In the genomic region with DNA sequence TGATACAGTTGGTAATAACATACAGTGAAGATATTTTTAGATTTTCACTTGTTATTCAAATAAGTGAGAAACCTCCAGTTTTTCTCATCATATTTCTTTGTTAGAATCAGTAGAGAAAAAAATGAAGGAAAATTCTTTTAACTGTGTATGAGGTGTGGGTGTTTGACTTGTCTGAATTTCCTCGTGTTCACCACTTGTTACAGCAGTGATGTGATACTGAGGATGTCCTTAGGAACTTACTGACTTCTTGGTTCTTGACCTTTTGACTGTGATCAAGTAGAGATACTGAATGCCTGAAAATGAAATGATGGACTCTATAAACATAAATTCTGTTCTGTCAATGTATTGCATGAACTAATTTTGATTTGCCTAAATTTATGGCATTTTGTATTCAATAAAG, we compare ENCODE assay signal across 20 cellular contexts. TPM values are rescaled to one million over a fixed set of nuclear protein-coding genes. Genes with fewer than 3 reads are reported as not detected.
DNase-seq lines count a peak whose midpoint lies in the region; ATAC-seq and TF ChIP-seq lines count a peak whose summit lies in the region.
"Had no signal": no experiment of that assay in that cellular context is flagged by ENCODE, and none has a peak within 500 bp of the region (broad histone marks: within the 10 kb centered on the region; RNA-seq: fewer than 3 reads in every experiment).

No MANE protein-coding gene starts in this region.

- no peak overlapping the region for H3K9ac ChIP-seq in Loucy (ENCODE audit: low read depth, low read length, poor library complexity, severe bottlenecking)
- H3K9ac ChIP-seq: BLaER1 had no signal

- peak overlapping the region; percentile 84 for H3K4me2 ChIP-seq in Loucy (ENCODE audit: low read depth, low read length, poor library complexity, severe bottlenecking)
- H3K4me2 ChIP-seq: BLaER1 had no signal

- TF ChIP-seq CTCF in cardiac muscle cell (IDR thresholded peaks at IDR 0.05; ENCODE audit: low read depth, low read length) (no peak), heart left ventricle (IDR thresholded peaks at IDR 0.05) (no peak), Loucy (conservative IDR thresholded peaks at IDR 0.05; ENCODE audit: low read length) (no peak), VCaP (conservative IDR thresholded peaks at IDR 0.05) (no peak)

- H3K27ac ChIP-seq in cardiac muscle cell, result peak overlapping the region; percentile 80
- no peak overlapping the region for H3K27ac ChIP-seq in heart left ventricle
- H3K27ac ChIP-seq in VCaP, result peak overlapping the region; percentile 41; the same call in 1 of the 2 replicates
- H3K27ac ChIP-seq: BLaER1, RWPE1, SJCRH30 had no signal

- no peaks in the 10 kb centered on the region for H3K27me3 ChIP-seq in cardiac muscle cell
- H3K27me3 ChIP-seq in heart left ventricle, result no peaks in the 10 kb centered on the region
- no peaks in the 10 kb centered on the region for H3K27me3 ChIP-seq in Loucy (ENCODE audit: insufficient read depth, low read length, poor library complexity, severe bottlenecking)
- H3K27me3 ChIP-seq: SJCRH30 had no signal

- H3K4me3 ChIP-seq in cardiac muscle cell, result no peak overlapping the region
- H3K4me3 ChIP-seq in heart left ventricle, result no peak overlapping the region
- peak overlapping the region; percentile 79 for H3K4me3 ChIP-seq in Loucy (ENCODE audit: low read length, poor library complexity, severe bottlenecking)
- H3K4me3 ChIP-seq: BLaER1, HAP-1, SJCRH30 had no signal

- peaks cover 77% of the 10 kb centered on the region for H4K20me1 ChIP-seq in Loucy (ENCODE audit: insufficient read depth, low read length, poor library complexity, severe bottlenecking)

- no peak overlapping the region for H2AFZ ChIP-seq in Loucy (ENCODE audit: low read length)

- intact Hi-C loops in heart left ventricle (cut with DNase I), result loop anchor here in 2 of 10 donors (10.0 kb wide), 3 partner anchors 67 to 203 kb away; no protein-coding TSS in a partner anchor

- 69 to 75% (median 72%) methylated on average over 1 of the region's 1 CpG for WGBS in heart left ventricle, 4 donors

- no peaks in the 10 kb centered on the region for H3F3A ChIP-seq in Loucy (ENCODE audit: low read depth)

- H3K4me1 ChIP-seq in cardiac muscle cell (ENCODE audit: low read depth) (peaks cover 90% of the 10 kb centered on the region), heart left ventricle (peaks cover 5 to 83% (median 40%) of the 10 kb centered on the region in 12 donors), Loucy (ENCODE audit: insufficient read depth, low read length, poor library complexity, severe bottlenecking) (peaks cover 94% of the 10 kb centered on the region)

- H3K9me2 ChIP-seq in Loucy (replicated peaks; ENCODE audit: low read depth, low read length), result no peaks in the 10 kb centered on the region

- no peak for DNase-seq in cardiac muscle cell (ENCODE audit: low read depth in 1 of 2, low spot score in 1 of 2)
- DNase-seq in heart left ventricle, result no peak
- DNase-seq in pons (ENCODE audit: low spot score), result peak; percentile 20
- no peak for DNase-seq in cortex of kidney (lab: John Stamatoyannopoulos, UW)
- DNase-seq in anterior cingulate cortex (lab: John Stamatoyannopoulos, UW), result no peak
- no peak for DNase-seq in SW480 (ENCODE audit: low spot score)
- DNase-seq: CD8-positive, alpha-beta T cell; DMS79 treated with DMSO at 0.1 percent for 48 hours; GDM1; NCI-H1092 treated with DMSO at 0.1 percent for 48 hours; NCI-H2107; NCI-H345; NCI-H526; SJCRH30; SW 1271 had no signal

- no peak for ATAC-seq in heart left ventricle
- ATAC-seq: CD8-positive, alpha-beta T cell had no signal

- TF ChIP-seq POLR2A in heart left ventricle (IDR thresholded peaks at IDR 0.05), result no peak

- H3K36me3 ChIP-seq in cardiac muscle cell (no peaks in the 10 kb centered on the region), heart left ventricle (peaks cover 0 to 2% (median 0%) of the 10 kb centered on the region in 9 donors), Loucy (ENCODE audit: insufficient read depth, low read length) (0 out of 2 replicates have a peak, but pooled peaks cover 4% of the 10 kb centered on the region)
- H3K36me3 ChIP-seq: BLaER1, HAP-1 had no signal

- peaks cover 100% of the 10 kb centered on the region for H3K79me2 ChIP-seq in Loucy (ENCODE audit: insufficient read depth, low read length)

- H3K9me3 ChIP-seq in cardiac muscle cell (ENCODE audit: low read depth) (no peaks in the 10 kb centered on the region), heart left ventricle (no peaks in the 10 kb centered on the region), Loucy (ENCODE audit: insufficient read depth, low read depth, low read length) (no peaks in the 10 kb centered on the region)
- H3K9me3 ChIP-seq: BLaER1, HAP-1, SJCRH30 had no signal

RNA-seq across cellular contexts. Expression of a gene that starts 10.7 kb away (rescaled TPM):
- 134 and 293 TPM in 2 replicates for total RNA-seq in cardiac muscle cell
- polyA plus RNA-seq in cardiac muscle cell, result 133 and 159 TPM in 2 replicates
- total RNA-seq in heart left ventricle, result 10 to 100 TPM; 46.2 to 76.1 (median 59.5) TPM
- polyA plus RNA-seq in heart left ventricle, result 10 to 100 TPM; 14.8 to 38.8 TPM

RNA-seq across cellular contexts. Expression of a gene that starts 50.8 kb away (rescaled TPM):
- total RNA-seq in cardiac muscle cell (85.6 and 103 TPM in 2 replicates), heart left ventricle (100 to 1,000 TPM in 7 of 9 donors, 10 to 100 TPM in 2; 76.2 to 145 (median 113) TPM)
- polyA plus RNA-seq in cardiac muscle cell (66.7 TPM in 2 replicates), heart left ventricle (100 to 1,000 TPM; 124 to 141 TPM)

Comparison
In these comparisons a context has a peak if more than half of its experiments do, and no peak if none do; other contexts are left out.
1. H3K27ac ChIP-seq: peak in cardiac muscle cell (single experiment) and VCaP (single experiment); none in heart left ventricle (0 of 12).